In genomic region chr17:77928519-77929179, GRCh38 we compare ENCODE assay signal across 16 cellular contexts. TPM values are rescaled to one million over a fixed set of nuclear protein-coding genes. Genes with fewer than 3 reads are reported as not detected.
DNase-seq lines count a peak whose midpoint lies in the region; ATAC-seq and TF ChIP-seq lines count a peak whose summit lies in the region.
"Had no signal": no experiment of that assay in that cellular context is flagged by ENCODE, and none has a peak within 500 bp of the region (broad histone marks: within the 10 kb centered on the region; RNA-seq: fewer than 3 reads in every experiment).

No MANE protein-coding gene starts in this region.

- in situ Hi-C loops in gastrocnemius medialis (cut with MboI; ENCODE audit: low sequenced_read_pairs in 4 of 4), result no loop called here

- H3K27ac Mint-ChIP-seq in CD4-positive, CD25-positive, alpha-beta regulatory T cell, result peak overlapping the region in 2 of 3 donors; percentile 38 to 62
- H3K27ac Mint-ChIP-seq in brain (peak overlapping the region in 4 of 5 experiments; percentile 59 to 88 (median 80)), neural progenitor cell (no peak overlapping the region)

- H3K36me3 Mint-ChIP-seq in CD4-positive, CD25-positive, alpha-beta regulatory T cell, result no peaks in the 10 kb centered on the region
- H3K36me3 Mint-ChIP-seq in brain (no peaks in the 10 kb centered on the region), neural progenitor cell (no peaks in the 10 kb centered on the region)
- H3K36me3 Mint-ChIP-seq: CD4-positive, alpha-beta memory T cell had no signal

- H3K9me3 Mint-ChIP-seq in CD4-positive, CD25-positive, alpha-beta regulatory T cell, result peaks cover 0 to 3% (median 0%) of the 10 kb centered on the region in 7 donors
- peaks cover 0 to 3% (median 0%) of the 10 kb centered on the region in 5 experiments for H3K9me3 Mint-ChIP-seq in brain
- H3K9me3 Mint-ChIP-seq in neural progenitor cell, result no peaks in the 10 kb centered on the region
- H3K9me3 Mint-ChIP-seq: CD4-positive, alpha-beta memory T cell had no signal

- CTCF ChIA-PET in HEK293 (lab: Yijun Ruan, JAX), result interaction anchor here (1.5 kb wide), 1 partner anchor 85 kb away, joined by 7 read pairs; no protein-coding TSS in a partner anchor

- H3K27me3 Mint-ChIP-seq in CD4-positive, CD25-positive, alpha-beta regulatory T cell, result peaks cover 17% of the 10 kb centered on the region
- H3K27me3 Mint-ChIP-seq in brain (peaks cover 17% of the 10 kb centered on the region), neural progenitor cell (ENCODE audit: insufficient read depth, low read depth) (no peaks in the 10 kb centered on the region)

- POLR2A ChIA-PET in HEK293 (lab: Yijun Ruan, JAX), result interaction anchor here (1.5 kb wide), 1 partner anchor 30 kb away, joined by 6 read pairs; the partner anchor contains the start of gene TNRC6C

- peaks cover 20% of the 10 kb centered on the region for H3F3A ChIP-seq in neural progenitor cell (ENCODE audit: low read depth)

- ATAC-seq in CD4-positive, CD25-positive, alpha-beta regulatory T cell (ENCODE audit: low read depth in 2 of 2), result no peak
- ATAC-seq in HG03521 (IDR thresholded peaks at IDR 0.05; ENCODE audit: unreplicated experiment), result no peak
- no peak for ATAC-seq in gastrocnemius medialis
- ATAC-seq: Right ventricle myocardium inferior had no signal

- no peak overlapping the region for H3K4me3 Mint-ChIP-seq in CD4-positive, CD25-positive, alpha-beta regulatory T cell
- H3K4me3 Mint-ChIP-seq in brain (no peak overlapping the region), neural progenitor cell (no peak overlapping the region)

- H4K20me1 ChIP-seq in neural progenitor cell (ENCODE audit: low read depth), result no peaks in the 10 kb centered on the region

- no peaks in the 10 kb centered on the region for H3K9me3 ChIP-seq in CD4-positive, CD25-positive, alpha-beta regulatory T cell (ENCODE audit: control insufficient read depth in 2 of 2, low read length in 2 of 2)
- H3K9me3 ChIP-seq in HEK293 (ENCODE audit: control insufficient read depth, insufficient read depth, low read depth, low read length), result no peaks in the 10 kb centered on the region
- no peaks in the 10 kb centered on the region for H3K9me3 ChIP-seq in neural progenitor cell (ENCODE audit: low read depth)
- no peaks in the 10 kb centered on the region for H3K9me3 ChIP-seq in gastrocnemius medialis
- H3K9me3 ChIP-seq: SK-N-SH had no signal

- H3K27ac ChIP-seq in CD4-positive, CD25-positive, alpha-beta regulatory T cell (ENCODE audit: insufficient read depth, low read length, poor library complexity, severe bottlenecking), result no peak overlapping the region
- H3K27ac ChIP-seq in HEK293 (ENCODE audit: extremely low read depth, low read depth, low read length) (no peak overlapping the region), neural progenitor cell (no peak overlapping the region), gastrocnemius medialis (no peak overlapping the region)

- intact Hi-C loops in gastrocnemius medialis (cut with DNase I; ENCODE audit: low total_unique reads), result no loop called here

- H3K9ac ChIP-seq in neural progenitor cell, result no peak overlapping the region
- H3K9ac ChIP-seq: SK-N-SH had no signal

- TF ChIP-seq CTCF in HEK293 (tag by site-specific recombination; IDR thresholded peaks at IDR 0.05) (no peak), brain (conservative IDR thresholded peaks at IDR 0.05) (no peak), neural progenitor cell (IDR thresholded peaks at IDR 0.05) (no peak), gastrocnemius medialis (IDR thresholded peaks at IDR 0.05 in 4 of 5, conservative IDR thresholded peaks at IDR 0.05 in 1 of 5) (no peak)

- no peak for DNase-seq in CD4-positive, CD25-positive, alpha-beta regulatory T cell
- DNase-seq in neural progenitor cell (ENCODE audit: low spot score) (no peak), germinal center (ENCODE audit: low spot score) (no peak), cerebellum (ENCODE audit: low spot score) (no peak), gastrocnemius medialis (no peak)
- DNase-seq: CD4-positive, alpha-beta memory T cell; DMS79 treated with DMSO at 0.1 percent for 48 hours; GF-D8; IMR-90; NCI-H1694; NCI-H446 had no signal

- H2AFZ ChIP-seq in neural progenitor cell (replicated peaks), result no peak overlapping the region

- H3K79me2 ChIP-seq in neural progenitor cell (ENCODE audit: low read depth), result no peaks in the 10 kb centered on the region

- H3K4me1 Mint-ChIP-seq in CD4-positive, CD25-positive, alpha-beta regulatory T cell, result peaks cover 0 to 23% (median 5%) of the 10 kb centered on the region in 4 donors
- peaks cover 83% of the 10 kb centered on the region for H3K4me1 Mint-ChIP-seq in brain
- H3K4me1 Mint-ChIP-seq in neural progenitor cell, result peaks cover 55% of the 10 kb centered on the region

- H3K36me3 ChIP-seq in CD4-positive, CD25-positive, alpha-beta regulatory T cell (ENCODE audit: control insufficient read depth, insufficient read depth, low read length), result no peaks in the 10 kb centered on the region
- H3K36me3 ChIP-seq in HEK293 (ENCODE audit: control insufficient read depth in 2 of 2, insufficient read depth in 1 of 2, low read length in 2 of 2), result no peaks in the 10 kb centered on the region
- no peaks in the 10 kb centered on the region for H3K36me3 ChIP-seq in neural progenitor cell
- no peaks in the 10 kb centered on the region for H3K36me3 ChIP-seq in gastrocnemius medialis

- peak overlapping the region; percentile 13 for H3K4me2 ChIP-seq in neural progenitor cell
- H3K4me2 ChIP-seq: SK-N-SH had no signal

- TF ChIP-seq POLR2A in gastrocnemius medialis (IDR thresholded peaks at IDR 0.05), result no peak

- no peaks in the 10 kb centered on the region for H3K27me3 ChIP-seq in CD4-positive, CD25-positive, alpha-beta regulatory T cell (ENCODE audit: control insufficient read depth, insufficient read depth, low read length)
- H3K27me3 ChIP-seq in neural progenitor cell (no peaks in the 10 kb centered on the region), gastrocnemius medialis (peaks cover 0 to 3% (median 3%) of the 10 kb centered on the region in 3 donors)

- H3K4me1 ChIP-seq in CD4-positive, CD25-positive, alpha-beta regulatory T cell (ENCODE audit: control insufficient read depth, insufficient read depth, low read length, poor library complexity, severe bottlenecking), result peaks cover 9% of the 10 kb centered on the region
- H3K4me1 ChIP-seq in HEK293 (ENCODE audit: control insufficient read depth, insufficient read depth, low read length), result peaks cover 3% of the 10 kb centered on the region; the same call in 1 of the 2 replicates
- H3K4me1 ChIP-seq in neural progenitor cell, result peaks cover 40% of the 10 kb centered on the region
- no peaks in the 10 kb centered on the region for H3K4me1 ChIP-seq in gastrocnemius medialis

- no peak overlapping the region for H3K4me3 ChIP-seq in CD4-positive, CD25-positive, alpha-beta regulatory T cell (ENCODE audit: low read depth, low read length)
- H3K4me3 ChIP-seq in HEK293 (ENCODE audit: low read depth, low read length) (no peak overlapping the region), neural progenitor cell (no peak overlapping the region), gastrocnemius medialis (no peak overlapping the region)

TF ChIP-seq in HEK293, 187 proteins besides CTCF, POLR2A, EP300 and RAD21 (continues in another document):
- TF ChIP-seq RBAK (tag by site-specific recombination; IDR thresholded peaks at IDR 0.05) (no peak), ZNF19 (tag by site-specific recombination; IDR thresholded peaks at IDR 0.05; ENCODE audit: low read depth) (no peak), ZNF677 (tag by site-specific recombination; IDR thresholded peaks at IDR 0.05) (no peak), ZNF175 (tag by site-specific recombination; IDR thresholded peaks at IDR 0.05) (no peak), ZNF654 (tag by site-specific recombination; IDR thresholded peaks at IDR 0.05; ENCODE audit: low read depth) (no peak), ZNF394 (tag by site-specific recombination; IDR thresholded peaks at IDR 0.05; ENCODE audit: borderline replicate concordance) (peak; percentile 45; the same call in 1 of the 2 replicates), ZNF561 (tag by site-specific recombination; IDR thresholded peaks at IDR 0.05; ENCODE audit: borderline replicate concordance) (no peak), SP7 (tag by site-specific recombination; IDR thresholded peaks at IDR 0.05) (no peak), GLIS1 (tag by site-specific recombination; IDR thresholded peaks at IDR 0.05) (peak; percentile 92), ZNF23 (tag by site-specific recombination; IDR thresholded peaks at IDR 0.05; ENCODE audit: borderline replicate concordance) (no peak), ZNF26 (tag by site-specific recombination; IDR thresholded peaks at IDR 0.05) (no peak), ZSCAN5A (tag by site-specific recombination; IDR thresholded peaks at IDR 0.05) (no peak)

RNA-seq across cellular contexts. Expression of gene TNRC6C, which starts 29.9 kb away (rescaled TPM):
- 77.1 TPM for total RNA-seq in CD4-positive, CD25-positive, alpha-beta regulatory T cell
- polyA plus RNA-seq in CD4-positive, CD25-positive, alpha-beta regulatory T cell, result 1 to 10 TPM; 2.3 to 3.1 (median 2.9) TPM
- polyA plus RNA-seq in brain (ENCODE audit: insufficient read depth, low read depth, low replicate concordance), result 5.8 TPM
- total RNA-seq in neural progenitor cell (ENCODE audit: low replicate concordance), result 11.4 and 14.9 TPM in 2 replicates
- 40.3 TPM for total RNA-seq in cerebellum
- 1 to 10 TPM; 4.7 to 9.0 (median 7.6) TPM for total RNA-seq in gastrocnemius medialis
